Comparison of ENCODE assay signal across 29 cellular contexts in genomic region chr5:118558871-118559270, GRCh38.
"Had no signal": no experiment of that assay in that cellular context is flagged by ENCODE, and none has a peak within 500 bp of the region (broad histone marks: within the 10 kb centered on the region; RNA-seq: fewer than 3 reads in every experiment).

No MANE protein-coding gene starts in this region.

- H3K9me3 ChIP-seq: adrenal gland, ascending aorta, esophagus squamous epithelium, tibial artery, upper lobe of right lung had no signal

- H3K36me3 Mint-ChIP-seq: activated naive CD8-positive, alpha-beta T cell; stimulated activated memory B cell treated with anti-CD40 and anti-IgM and Interleukin-4, amounts not matched to agents 10 μg/mL and 1 μg/mL and 100 μg/mL, for 72 hours; T-cell had no signal

- DNase-seq: activated CD4-positive, alpha-beta T cell treated with anti-CD3 and anti-CD28 coated beads for 4 hours; activated CD4-positive, alpha-beta T cell treated with anti-CD3 and anti-CD28 coated beads, Interleukin-2, amount 50 U/mL, for 4 hours; activated effector memory CD4-positive, alpha-beta T cell treated with Interleukin-2 at 50 U/mL for 16 hours; activated naive CD4-positive, alpha-beta T cell treated with Interleukin-2 at 50 U/mL for 16 hours; activated T-cell treated with anti-CD3 and anti-CD28 coated beads for 4 hours; adrenal gland; dermis blood vessel endothelial cell; effector CD4-positive, alpha-beta T cell; esophagus squamous epithelium; head of caudate nucleus; left ventricle myocardium superior; small intestine; stimulated activated CD4-positive, alpha-beta T cell treated with anti-CD3 and anti-CD28 coated beads, Interleukin-1b, Interleukin-23, amount 100 ng/mL, for 48 hours; stimulated activated CD4-positive, alpha-beta T cell treated with anti-CD3 and anti-CD28 coated beads, Interleukin-4, amount 100 ng/mL, for 4 hours; stimulated activated CD8-positive, alpha-beta memory T cell treated with anti-CD3 and anti-CD28 coated beads, Interleukin-4, amount 100 ng/mL, for 48 hours; stimulated activated naive CD8-positive, alpha-beta T cell treated with anti-CD3 and anti-CD28 coated beads, Interleukin-15, amount 100 ng/mL, for 72 hours; substantia nigra; T-cell; tibial artery; upper lobe of right lung had no signal

- FAIRE-seq: small intestine had no signal

- H3K9me3 Mint-ChIP-seq: central memory CD8-positive, alpha-beta T cell; nephron; stimulated activated memory B cell treated with anti-CD40 and anti-IgM and Interleukin-4, amounts not matched to agents 10 μg/mL and 1 μg/mL and 100 μg/mL, for 72 hours; stimulated activated naive CD8-positive, alpha-beta T cell treated with anti-CD3 and anti-CD28 coated beads, Interleukin-15, amount 100 ng/mL, for 72 hours; T-cell had no signal

- H3K4me1 ChIP-seq: adrenal gland, esophagus squamous epithelium, tibial artery, upper lobe of right lung had no signal

- H3K27ac Mint-ChIP-seq: activated naive CD8-positive, alpha-beta T cell; progenitor cell of endocrine pancreas; stimulated activated memory B cell treated with anti-CD40 and anti-IgM and Interleukin-4, amounts not matched to agents 10 μg/mL and 1 μg/mL and 100 μg/mL, for 72 hours; stimulated activated naive CD8-positive, alpha-beta T cell treated with anti-CD3 and anti-CD28 coated beads, Interleukin-15, amount 100 ng/mL, for 72 hours; T-cell had no signal

- H3K27ac ChIP-seq: adrenal gland, ascending aorta, epithelial cell of prostate, esophagus squamous epithelium, tibial artery, upper lobe of right lung, VCaP had no signal

- H3K36me3 ChIP-seq: adrenal gland, ascending aorta, esophagus squamous epithelium, tibial artery, upper lobe of right lung had no signal

- H3K27me3 ChIP-seq: adrenal gland, ascending aorta, esophagus squamous epithelium, tibial artery, upper lobe of right lung had no signal

- H3K4me3 Mint-ChIP-seq: activated naive CD8-positive, alpha-beta T cell; central memory CD8-positive, alpha-beta T cell; nephron; stimulated activated memory B cell treated with anti-CD40 and anti-IgM and Interleukin-4, amounts not matched to agents 10 μg/mL and 1 μg/mL and 100 μg/mL, for 72 hours; stimulated activated naive CD8-positive, alpha-beta T cell treated with anti-CD3 and anti-CD28 coated beads, Interleukin-15, amount 100 ng/mL, for 72 hours; T-cell had no signal

- ATAC-seq: left ventricle myocardium superior; sciatic nerve; stimulated activated memory B cell treated with anti-CD40 and anti-IgM and Interleukin-4, amounts not matched to agents 10 μg/mL and 1 μg/mL and 100 μg/mL, for 72 hours; stimulated activated naive CD8-positive, alpha-beta T cell treated with anti-CD3 and anti-CD28 coated beads, Interleukin-15, amount 100 ng/mL, for 72 hours; T-cell; upper lobe of right lung had no signal

- H3K27me3 Mint-ChIP-seq: activated naive CD8-positive, alpha-beta T cell; central memory CD8-positive, alpha-beta T cell; progenitor cell of endocrine pancreas; stimulated activated memory B cell treated with anti-CD40 and anti-IgM and Interleukin-4, amounts not matched to agents 10 μg/mL and 1 μg/mL and 100 μg/mL, for 72 hours; stimulated activated naive CD8-positive, alpha-beta T cell treated with anti-CD3 and anti-CD28 coated beads, Interleukin-15, amount 100 ng/mL, for 72 hours; T-cell had no signal

- H3K4me3 ChIP-seq: adrenal gland, ascending aorta, esophagus squamous epithelium, tibial artery, upper lobe of right lung had no signal

- H3K4me1 Mint-ChIP-seq: central memory CD8-positive, alpha-beta T cell; stimulated activated memory B cell treated with anti-CD40 and anti-IgM and Interleukin-4, amounts not matched to agents 10 μg/mL and 1 μg/mL and 100 μg/mL, for 72 hours; stimulated activated naive CD8-positive, alpha-beta T cell treated with anti-CD3 and anti-CD28 coated beads, Interleukin-15, amount 100 ng/mL, for 72 hours; T-cell had no signal
